ENCODE assay signal across 8 cellular contexts in genomic region chr20:5127859-5128409, GRCh38. TPM values are rescaled to one million over a fixed set of nuclear protein-coding genes. Genes with fewer than 3 reads are reported as not detected.
DNase-seq lines count a peak whose midpoint lies in the region; ATAC-seq and TF ChIP-seq lines count a peak whose summit lies in the region.

No MANE protein-coding gene starts in this region.

- no peak for ATAC-seq in HG03469 (IDR thresholded peaks at IDR 0.05; ENCODE audit: unreplicated experiment)
- ATAC-seq in HG02973 (IDR thresholded peaks at IDR 0.05; ENCODE audit: unreplicated experiment), result no peak

- H3K27me3 Mint-ChIP-seq in neural crest cell (ENCODE audit: low read depth), result no peaks in the 10 kb centered on the region

- no peaks in the 10 kb centered on the region for H3K9me3 Mint-ChIP-seq in neural crest cell

- H3K27ac ChIP-seq in C4-2B, result peak overlapping the region; percentile 87
- H3K27ac ChIP-seq in duodenal mucosa (ENCODE audit: low read depth, low read length), result no peak overlapping the region

- no peaks in the 10 kb centered on the region for H3K27me3 ChIP-seq in duodenal mucosa (ENCODE audit: control insufficient read depth in 1 of 2, insufficient read depth in 2 of 2, low read length in 2 of 2)

- peaks cover 21 to 22% of the 10 kb centered on the region in 2 donors for H3K4me1 ChIP-seq in duodenal mucosa (ENCODE audit: control insufficient read depth in 1 of 2, insufficient read depth in 2 of 2, low read length in 2 of 2)

- H3K9ac ChIP-seq in duodenal mucosa (ENCODE audit: low read depth in 1 of 2, low read length in 2 of 2), result peak overlapping the region; percentile 90 to 95

- no peaks in the 10 kb centered on the region for H3K9me3 ChIP-seq in duodenal mucosa (ENCODE audit: control insufficient read depth in 1 of 2, low read length in 2 of 2)

- peaks cover 4% of the 10 kb centered on the region for H3K36me3 Mint-ChIP-seq in neural crest cell (ENCODE audit: low read depth)

- peak overlapping the region; percentile 20 for H3K27ac Mint-ChIP-seq in neural crest cell (ENCODE audit: unreplicated experiment)

- H3K4me3 Mint-ChIP-seq in neural crest cell, result peak overlapping the region; percentile 96

- peaks cover 31% of the 10 kb centered on the region for H3K4me1 Mint-ChIP-seq in neural crest cell

- TF ChIP-seq CTCF in C4-2B (conservative IDR thresholded peaks at IDR 0.05) (no peak), LNCaP clone FGC (IDR thresholded peaks at IDR 0.05; ENCODE audit: control insufficient read depth, extremely low read depth, insufficient read depth) (no peak), neural crest cell (conservative IDR thresholded peaks at IDR 0.05) (no peak), GM13976 (IDR thresholded peaks at IDR 0.05; ENCODE audit: borderline replicate concordance, control extremely low read depth, extremely low read depth, insufficient read depth, missing control alignments) (no peak)

- no peaks in the 10 kb centered on the region for H3K36me3 ChIP-seq in duodenal mucosa (ENCODE audit: control insufficient read depth in 1 of 2, insufficient read depth in 2 of 2, low read length in 2 of 2)

- H3K4me3 ChIP-seq in LNCaP clone FGC (ENCODE audit: low read depth, low read length), result peak overlapping the region; percentile 68
- peak overlapping the region; percentile 81 to 94 for H3K4me3 ChIP-seq in duodenal mucosa (ENCODE audit: low read depth in 1 of 2, low read length in 2 of 2)

- in situ Hi-C loops in GM13976 (cut with MboI; ENCODE audit: low sequenced_read_pairs, unreplicated experiment), result loop anchor here (5.0 kb wide), 1 partner anchor 59 kb away; no protein-coding TSS in a partner anchor

- DNase-seq in LNCaP clone FGC (ENCODE audit: low read depth), result no peak
- no peak for DNase-seq in neural crest cell (ENCODE audit: low read depth, low spot score)
- no peak for DNase-seq in GM13976 (ENCODE audit: low spot score)
- DNase-seq in activated CD8-positive, alpha-beta memory T cell treated with anti-CD3 and anti-CD28 coated beads, Interleukin-2, amount 50 U/mL, for 48 hours, result no peak

RNA-seq across cellular contexts. Expression of gene CDS2, which starts 1.1 kb away (rescaled TPM):
- total RNA-seq in neural crest cell, result 55.7 and 56.3 TPM in 2 replicates

RNA-seq across cellular contexts. Expression of gene PCNA, which starts 8.2 kb away (rescaled TPM):
- 314 and 316 TPM in 2 replicates for total RNA-seq in neural crest cell

RNA-seq across cellular contexts. Expression of gene TMEM230, which starts 15.1 kb away (rescaled TPM):
- total RNA-seq in neural crest cell, result 74.8 and 76.8 TPM in 2 replicates
